ENCODE assay signal across 1 cellular context in genomic region chr6:10486944-10487588, GRCh38. TPM values are rescaled to one million over a fixed set of nuclear protein-coding genes. Genes with fewer than 3 reads are reported as not detected.
"Had no signal": no experiment of that assay in that cellular context is flagged by ENCODE, and none has a peak within 500 bp of the region (broad histone marks: within the 10 kb centered on the region; RNA-seq: fewer than 3 reads in every experiment).

No MANE protein-coding gene starts in this region.

RNA-seq across cellular contexts. Expression of gene GCNT2, which starts 34.1 kb away (rescaled TPM):
- total RNA-seq: GM23248 had no signal
- polyA plus RNA-seq: GM23248 had no signal
